Comparison of ENCODE assay signal across 9 cellular contexts in genomic region chr7:107201795-107202450, GRCh38. TPM values are rescaled to one million over a fixed set of nuclear protein-coding genes. Genes with fewer than 3 reads are reported as not detected.
DNase-seq lines count a peak whose midpoint lies in the region; ATAC-seq and TF ChIP-seq lines count a peak whose summit lies in the region.
"Had no signal": no experiment of that assay in that cellular context is flagged by ENCODE, and none has a peak within 500 bp of the region (broad histone marks: within the 10 kb centered on the region; RNA-seq: fewer than 3 reads in every experiment).

No MANE protein-coding gene starts in this region.

- TSS peak; percentile 17 for BruUV-seq in mammary epithelial cell (replicated peaks; lab: Mats Ljungman, UMichigan)

- H4K20me1 ChIP-seq in mammary epithelial cell (ENCODE audit: insufficient read depth, low read length), result no peaks in the 10 kb centered on the region

- H3K79me2 ChIP-seq in mammary epithelial cell (ENCODE audit: insufficient read depth, low read length), result no peaks in the 10 kb centered on the region

- H3K4me3 ChIP-seq in mammary epithelial cell (replicated peaks in 1 of 3; ENCODE audit: insufficient read depth in 1 of 3, low read depth in 2 of 3, low read length in 3 of 3) (no peak overlapping the region), upper lobe of left lung (no peak overlapping the region)
- H3K4me3 ChIP-seq: BLaER1 treated with 17β-estradiol and CSF1 and Interleukin-3, amounts not matched to agents 10 nM and 100 nM had no signal

- no peak overlapping the region for H3K4me2 ChIP-seq in mammary epithelial cell (ENCODE audit: insufficient read depth, low read depth, low read length)
- H3K4me2 ChIP-seq: BLaER1 treated with 17β-estradiol and CSF1 and Interleukin-3, amounts not matched to agents 10 nM and 100 nM had no signal

- no peaks in the 10 kb centered on the region for H3K4me1 ChIP-seq in mammary epithelial cell (ENCODE audit: insufficient read depth, low read length)
- peaks cover 0 to 9% (median 2%) of the 10 kb centered on the region in 4 donors for H3K4me1 ChIP-seq in upper lobe of left lung
- H3K4me1 ChIP-seq: BLaER1 treated with 17β-estradiol and CSF1 and Interleukin-3, amounts not matched to agents 10 nM and 100 nM had no signal

- H3K27me3 ChIP-seq in mammary epithelial cell (ENCODE audit: insufficient read depth, low read length) (no peaks in the 10 kb centered on the region), upper lobe of left lung (no peaks in the 10 kb centered on the region)
- H3K27me3 ChIP-seq: BLaER1 treated with 17β-estradiol and CSF1 and Interleukin-3, amounts not matched to agents 10 nM and 100 nM had no signal

- dilution Hi-C loops in mammary epithelial cell (cut with HindIII; ENCODE audit: low sequenced_read_pairs), result no loop called here

- DNase-seq in NCI-H748 (lab: John Stamatoyannopoulos, UW; ENCODE audit: unreplicated experiment), result peak; percentile 51
- no peak for DNase-seq in NCI-H748 treated with DMSO at 0.1 percent for 48 hours (lab: John Stamatoyannopoulos, UW)
- DNase-seq in HUDEP-2 (lab: John Stamatoyannopoulos, UW; ENCODE audit: unreplicated experiment in 76 of 76), result peak in 39 of 76 experiments; percentile 1 to 67 (median 19)
- DNase-seq in OCI-M1 (lab: John Stamatoyannopoulos, UW), result peak; percentile 6
- peak; percentile 37 for DNase-seq in mammary epithelial cell
- peak; percentile 68 for DNase-seq in left kidney (ENCODE audit: low read depth, low spot score)
- peak in 1 of 2 donors; percentile 33 for DNase-seq in upper lobe of left lung

- intact Hi-C loops in mammary epithelial cell (cut with micrococcal nuclease), result loop anchor here (1.0 to 5.0 kb wide), 6 partner anchors 261 to 677 kb away; partner anchors contain the start of genes CBLL1, COG5 and DUS4L

- ATAC-seq in upper lobe of left lung (ENCODE audit: low FRiP score in 2 of 2) (no peak), HG02678 (IDR thresholded peaks at IDR 0.05; ENCODE audit: unreplicated experiment) (no peak)

- WGBS in mammary epithelial cell (ENCODE audit: low coverage, missing lambda C conversion rate), result 55% methylated on average over 4 of the region's 4 CpGs
- 81 to 91% methylated on average over 4 of the region's 4 CpGs for WGBS in upper lobe of left lung, 2 donors

- peak; percentile 69 to 71 for TF ChIP-seq CTCF in mammary epithelial cell (conservative IDR thresholded peaks at IDR 0.05 in 1 of 2, IDR thresholded peaks at IDR 0.05 in 1 of 2; ENCODE audit: extremely low read depth in 1 of 2, insufficient read depth in 1 of 2, low read depth in 1 of 2, low read length in 2 of 2)
- peak in 5 of 6 experiments; percentile 16 to 49 (median 33) for TF ChIP-seq CTCF in upper lobe of left lung (IDR thresholded peaks at IDR 0.05)

- no peak for TF ChIP-seq POLR2A in upper lobe of left lung (IDR thresholded peaks at IDR 0.05)

- in situ Hi-C loops in mammary epithelial cell (cut with MboI; ENCODE audit: low sequenced_read_pairs in 2 of 2), result loop anchor here in 1 of 2 donors (10.0 kb wide), 1 partner anchor 523 kb away; no protein-coding TSS in a partner anchor

- H3K36me3 ChIP-seq in mammary epithelial cell (ENCODE audit: insufficient read depth, low read length), result peaks cover 3% of the 10 kb centered on the region
- peaks cover 9 to 99% (median 56%) of the 10 kb centered on the region in 4 donors for H3K36me3 ChIP-seq in upper lobe of left lung

- H2AFZ ChIP-seq in mammary epithelial cell (ENCODE audit: low read depth, low read length), result no peak overlapping the region

- H3K27ac ChIP-seq in mammary epithelial cell (ENCODE audit: insufficient read depth, low read depth, low read length) (no peak overlapping the region), upper lobe of left lung (no peak overlapping the region)
- H3K27ac ChIP-seq: BLaER1 treated with 17β-estradiol and CSF1 and Interleukin-3, amounts not matched to agents 10 nM and 100 nM had no signal

- no peaks in the 10 kb centered on the region for H3K9me3 ChIP-seq in mammary epithelial cell (replicated peaks; ENCODE audit: insufficient read depth, low read length)
- no peaks in the 10 kb centered on the region for H3K9me3 ChIP-seq in upper lobe of left lung
- H3K9me3 ChIP-seq: BLaER1 treated with 17β-estradiol and CSF1 and Interleukin-3, amounts not matched to agents 10 nM and 100 nM had no signal

- TF ChIP-seq EP300 in upper lobe of left lung (IDR thresholded peaks at IDR 0.05), result no peak

- H3K9ac ChIP-seq in mammary epithelial cell (ENCODE audit: insufficient read depth, low read length), result no peak overlapping the region
- H3K9ac ChIP-seq: BLaER1 treated with 17β-estradiol and CSF1 and Interleukin-3, amounts not matched to agents 10 nM and 100 nM had no signal

- CTCF ChIA-PET in mammary epithelial cell (lab: Charles Lee; ENCODE audit: low non-redundant PET), result no interaction called here

RNA-seq across cellular contexts. Expression of gene HBP1, which starts 33.1 kb away (rescaled TPM):
- total RNA-seq in mammary epithelial cell, result 10 to 100 TPM; 23.6 to 52.3 TPM
- 18.0 TPM for polyA plus RNA-seq in mammary epithelial cell
- polyA minus RNA-seq in mammary epithelial cell, result 25.1 TPM
- total RNA-seq in upper lobe of left lung, result 100 to 1,000 TPM in 1 of 6 donors, 10 to 100 TPM in 5; 55.5 to 113 (median 74.4) TPM
